8 cellular contexts compared by ENCODE assay signal in the genomic region with DNA sequence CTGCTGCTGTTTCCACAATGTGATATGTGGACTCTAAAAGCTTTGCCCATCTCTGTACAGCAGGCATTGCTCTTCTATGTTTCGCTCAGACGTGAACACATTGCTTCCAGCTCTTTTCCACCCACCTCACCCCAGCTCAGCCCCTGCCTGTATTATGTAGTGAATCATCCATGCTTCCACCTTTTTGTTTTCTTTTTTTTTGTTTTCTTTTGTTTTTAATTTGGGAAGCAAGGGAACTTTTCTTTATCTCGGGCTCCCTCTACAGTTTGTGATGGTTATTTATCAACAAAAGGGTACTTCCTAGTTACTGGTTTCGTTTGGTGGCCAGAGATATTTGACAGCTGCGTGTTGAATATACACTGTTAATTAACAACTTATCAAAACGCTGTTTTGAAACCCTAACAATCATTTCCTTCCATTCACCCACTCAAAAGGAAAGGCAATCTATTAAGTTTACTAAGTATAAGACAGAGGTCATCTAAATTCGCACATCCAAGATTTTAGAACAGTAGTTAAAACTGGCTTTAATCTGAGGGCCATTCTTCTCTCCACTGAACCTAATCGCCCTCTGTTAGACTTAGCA.
A peak's percentile ranks its signal among the peaks of the same experiment; 100 is the strongest.
DNase-seq lines count a peak whose midpoint lies in the region; ATAC-seq and TF ChIP-seq lines count a peak whose summit lies in the region.

No MANE protein-coding gene starts in this region.

- H3K4me1 ChIP-seq in DOHH2 (ENCODE audit: control insufficient read depth, low read length): no peaks in the 10 kb centered on the region

- H3K27me3 Mint-ChIP-seq in WTC11 (ENCODE audit: low read depth): no peaks in the 10 kb centered on the region
- H3K27me3 Mint-ChIP-seq in activated CD4-positive, alpha-beta memory T cell treated with anti-CD3 and anti-CD28 coated beads, Interleukin-2, amount 10 ng/mL, durations not matched to agents 7 days and 5 days: peaks cover 20% of the 10 kb centered on the region
- H3K27me3 Mint-ChIP-seq in activated T-helper 1 cell treated with anti-CD3 and anti-CD28 coated beads, Interleukin-12 subunit alpha, Interleukin-12 subunit beta, Interleukin-2, Interleukin-4 antibody, amounts not matched to agents 30 ng/mL and 10 ng/mL and 1 ng/mL, durations not matched to agents 14 hours and 24 hours and 36 hours (ENCODE audit: insufficient read depth): peaks cover 18% of the 10 kb centered on the region

- intact Hi-C loops in activated T-helper 1 cell treated with anti-CD3 and anti-CD28 coated beads, Interleukin-12 subunit alpha, Interleukin-12 subunit beta, Interleukin-2, Interleukin-4 antibody, amounts not matched to agents 30 ng/mL and 10 ng/mL and 1 ng/mL, durations not matched to agents 14 hours and 24 hours and 36 hours (cut with micrococcal nuclease): loop anchor here (1.0 to 5.0 kb wide), 2 partner anchors 266 to 382 kb away; no protein-coding TSS in a partner anchor

- H3K9me3 Mint-ChIP-seq in WTC11: peaks cover 4% of the 10 kb centered on the region; the same call in 1 of the 2 replicates
- no peaks in the 10 kb centered on the region for H3K9me3 Mint-ChIP-seq in activated CD4-positive, alpha-beta memory T cell treated with anti-CD3 and anti-CD28 coated beads, Interleukin-2, amount 10 ng/mL, durations not matched to agents 7 days and 5 days
- H3K9me3 Mint-ChIP-seq in activated T-helper 1 cell treated with anti-CD3 and anti-CD28 coated beads, Interleukin-12 subunit alpha, Interleukin-12 subunit beta, Interleukin-2, Interleukin-4 antibody, amounts not matched to agents 30 ng/mL and 10 ng/mL and 1 ng/mL, durations not matched to agents 14 hours and 24 hours and 36 hours: no peaks in the 10 kb centered on the region

- ATAC-seq in GM19467 (IDR thresholded peaks at IDR 0.05; ENCODE audit: unreplicated experiment) (peak; percentile 77), WTC11 (peak; percentile 70)

- H3K79me2 ChIP-seq in DOHH2 (ENCODE audit: control insufficient read depth, low read length): no peaks in the 10 kb centered on the region

- no peaks in the 10 kb centered on the region for H3K9me2 ChIP-seq in DOHH2 (replicated peaks; ENCODE audit: control insufficient read depth, low read length)

- H3K36me3 Mint-ChIP-seq in WTC11: no peaks in the 10 kb centered on the region
- H3K36me3 Mint-ChIP-seq in activated CD4-positive, alpha-beta memory T cell treated with anti-CD3 and anti-CD28 coated beads, Interleukin-2, amount 10 ng/mL, durations not matched to agents 7 days and 5 days (ENCODE audit: low read depth): no peaks in the 10 kb centered on the region
- H3K36me3 Mint-ChIP-seq in activated T-helper 1 cell treated with anti-CD3 and anti-CD28 coated beads, Interleukin-12 subunit alpha, Interleukin-12 subunit beta, Interleukin-2, Interleukin-4 antibody, amounts not matched to agents 30 ng/mL and 10 ng/mL and 1 ng/mL, durations not matched to agents 14 hours and 24 hours and 36 hours (ENCODE audit: low read depth): no peaks in the 10 kb centered on the region

- H3K4me1 Mint-ChIP-seq in WTC11: peaks cover 19% of the 10 kb centered on the region
- peaks cover 3% of the 10 kb centered on the region for H3K4me1 Mint-ChIP-seq in activated CD4-positive, alpha-beta memory T cell treated with anti-CD3 and anti-CD28 coated beads, Interleukin-2, amount 10 ng/mL, durations not matched to agents 7 days and 5 days
- peaks cover 5% of the 10 kb centered on the region for H3K4me1 Mint-ChIP-seq in activated T-helper 1 cell treated with anti-CD3 and anti-CD28 coated beads, Interleukin-12 subunit alpha, Interleukin-12 subunit beta, Interleukin-2, Interleukin-4 antibody, amounts not matched to agents 30 ng/mL and 10 ng/mL and 1 ng/mL, durations not matched to agents 14 hours and 24 hours and 36 hours (ENCODE audit: low read depth)

- H3K27me3 ChIP-seq in DOHH2 (ENCODE audit: control insufficient read depth, low read length): peaks cover 17% of the 10 kb centered on the region

- peak overlapping the region; percentile 61; the same call in 1 of the 2 replicates for H3K27ac Mint-ChIP-seq in WTC11
- no peak overlapping the region for H3K27ac Mint-ChIP-seq in activated CD4-positive, alpha-beta memory T cell treated with anti-CD3 and anti-CD28 coated beads, Interleukin-2, amount 10 ng/mL, durations not matched to agents 7 days and 5 days
- no peak overlapping the region for H3K27ac Mint-ChIP-seq in activated T-helper 1 cell treated with anti-CD3 and anti-CD28 coated beads, Interleukin-12 subunit alpha, Interleukin-12 subunit beta, Interleukin-2, Interleukin-4 antibody, amounts not matched to agents 30 ng/mL and 10 ng/mL and 1 ng/mL, durations not matched to agents 14 hours and 24 hours and 36 hours

- DNase-seq in Kasumi-1 (lab: John Stamatoyannopoulos, UW) (peak; percentile 72 to 90), WTC11 (ENCODE audit: low spot score) (no peak), iris pigment epithelial cell (ENCODE audit: low read depth) (peak; percentile 52), COLO668 (lab: John Stamatoyannopoulos, UW; ENCODE audit: unreplicated experiment) (no peak)
- no peak for DNase-seq in activated CD4-positive, alpha-beta memory T cell treated with anti-CD3 and anti-CD28 coated beads, Interleukin-2, amount 10 ng/mL, durations not matched to agents 7 days and 5 days
- no peak for DNase-seq in activated T-helper 1 cell treated with anti-CD3 and anti-CD28 coated beads, Interleukin-12 subunit alpha, Interleukin-12 subunit beta, Interleukin-2, Interleukin-4 antibody, amounts not matched to agents 30 ng/mL and 10 ng/mL and 1 ng/mL, durations not matched to agents 14 hours and 24 hours and 36 hours (ENCODE audit: low spot score)

- no peaks in the 10 kb centered on the region for H4K20me1 ChIP-seq in DOHH2 (ENCODE audit: control insufficient read depth, insufficient read depth, low read depth, low read length)

- no peak overlapping the region for H3K4me3 Mint-ChIP-seq in WTC11
- H3K4me3 Mint-ChIP-seq in activated CD4-positive, alpha-beta memory T cell treated with anti-CD3 and anti-CD28 coated beads, Interleukin-2, amount 10 ng/mL, durations not matched to agents 7 days and 5 days: no peak overlapping the region
- no peak overlapping the region for H3K4me3 Mint-ChIP-seq in activated T-helper 1 cell treated with anti-CD3 and anti-CD28 coated beads, Interleukin-12 subunit alpha, Interleukin-12 subunit beta, Interleukin-2, Interleukin-4 antibody, amounts not matched to agents 30 ng/mL and 10 ng/mL and 1 ng/mL, durations not matched to agents 14 hours and 24 hours and 36 hours

- H3K9me3 ChIP-seq in DOHH2 (ENCODE audit: control insufficient read depth, insufficient read depth, low read length): no peaks in the 10 kb centered on the region

- TF ChIP-seq CTCF in DOHH2 (IDR thresholded peaks at IDR 0.05; ENCODE audit: low read depth, low read length, poor library complexity, severe bottlenecking) (peak; percentile 85), WTC11 (IDR thresholded peaks at IDR 0.05) (peak; percentile 39; the same call in 1 of the 2 replicates)

- H3F3A ChIP-seq in DOHH2 (ENCODE audit: control insufficient read depth, insufficient read depth): no peaks in the 10 kb centered on the region

- H3K4me2 ChIP-seq in DOHH2 (ENCODE audit: low read length): peak overlapping the region; percentile 19

- H3K36me3 ChIP-seq in DOHH2 (ENCODE audit: control insufficient read depth, low read length): no peaks in the 10 kb centered on the region

- H3K4me3 ChIP-seq in DOHH2 (ENCODE audit: low read length): no peak overlapping the region

- no peak overlapping the region for H3K27ac ChIP-seq in DOHH2 (ENCODE audit: low read depth, low read length)

- POLR2A ChIA-PET in WTC11 (lab: Charles Lee): no interaction called here
- POLR2A ChIA-PET in activated CD4-positive, alpha-beta memory T cell treated with anti-CD3 and anti-CD28 coated beads, Interleukin-2, amount 10 ng/mL, durations not matched to agents 7 days and 5 days (lab: Charles Lee): no interaction called here

- CTCF ChIA-PET in WTC11 (lab: Charles Lee): interaction anchor here (0.5 to 3.8 kb wide), 20 partner anchors 9 to 544 kb away, joined by 3 to 33 read pairs (median 3); a partner anchor contains a TSS
- CTCF ChIA-PET in activated CD4-positive, alpha-beta memory T cell treated with anti-CD3 and anti-CD28 coated beads, Interleukin-2, amount 10 ng/mL, durations not matched to agents 7 days and 5 days (lab: Charles Lee): interaction anchor here (0.7 to 3.1 kb wide), 10 partner anchors 10 to 266 kb away, joined by 3 to 26 read pairs (median 3); a partner anchor contains a TSS

TF ChIP-seq in WTC11, 78 proteins besides CTCF, POLR2A, EP300 and RAD21:
- no peak for TF ChIP-seq TEAD1 (CRISPR knock-in tag; IDR thresholded peaks at IDR 0.05)
- no peak for TF ChIP-seq NFE2L1 (CRISPR knock-in tag; IDR thresholded peaks at IDR 0.05)
- no peak for TF ChIP-seq KAT7 (CRISPR knock-in tag; IDR thresholded peaks at IDR 0.05; ENCODE audit: borderline replicate concordance)
- no peak for TF ChIP-seq MYBL2 (CRISPR knock-in tag; IDR thresholded peaks at IDR 0.05)
- TF ChIP-seq ATF1 (CRISPR knock-in tag; IDR thresholded peaks at IDR 0.05): no peak
- no peak for TF ChIP-seq SMAD3 (CRISPR knock-in tag; IDR thresholded peaks at IDR 0.05; ENCODE audit: borderline replicate concordance)
- TF ChIP-seq CREB1 (CRISPR knock-in tag; IDR thresholded peaks at IDR 0.05): no peak
- no peak for TF ChIP-seq CBFB (CRISPR knock-in tag; IDR thresholded peaks at IDR 0.05; ENCODE audit: low read depth)
- no peak for TF ChIP-seq IRF2 (CRISPR knock-in tag; IDR thresholded peaks at IDR 0.05; ENCODE audit: borderline replicate concordance, low read depth)
- TF ChIP-seq NR1H2 (CRISPR knock-in tag; IDR thresholded peaks at IDR 0.05): no peak
- TF ChIP-seq, protein P1, sequence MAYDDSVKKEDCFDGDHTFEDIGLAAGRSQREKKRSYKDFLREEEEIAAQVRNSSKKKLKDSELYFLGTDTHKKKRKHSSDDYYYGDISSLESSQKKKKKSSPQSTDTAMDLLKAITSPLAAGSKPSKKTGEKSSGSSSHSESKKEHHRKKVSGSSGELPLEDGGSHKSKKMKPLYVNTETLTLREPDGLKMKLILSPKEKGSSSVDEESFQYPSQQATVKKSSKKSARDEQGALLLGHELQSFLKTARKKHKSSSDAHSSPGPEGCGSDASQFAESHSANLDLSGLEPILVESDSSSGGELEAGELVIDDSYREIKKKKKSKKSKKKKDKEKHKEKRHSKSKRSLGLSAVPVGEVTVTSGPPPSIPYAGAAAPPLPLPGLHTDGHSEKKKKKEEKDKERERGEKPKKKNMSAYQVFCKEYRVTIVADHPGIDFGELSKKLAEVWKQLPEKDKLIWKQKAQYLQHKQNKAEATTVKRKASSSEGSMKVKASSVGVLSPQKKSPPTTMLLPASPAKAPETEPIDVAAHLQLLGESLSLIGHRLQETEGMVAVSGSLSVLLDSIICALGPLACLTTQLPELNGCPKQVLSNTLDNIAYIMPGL (CRISPR knock-in tag; IDR thresholded peaks at IDR 0.05): no peak

Comparison
In these comparisons a context has a peak if more than half of its experiments do, and no peak if none do; other contexts are left out.
1. DNase-seq: peak in Kasumi-1 (2 of 2) and iris pigment epithelial cell (single experiment); none in WTC11 (single experiment), activated CD4-positive, alpha-beta memory T cell treated with anti-CD3 and anti-CD28 coated beads, Interleukin-2, amount 10 ng/mL, durations not matched to agents 7 days and 5 days (single experiment), activated T-helper 1 cell treated with anti-CD3 and anti-CD28 coated beads, Interleukin-12 subunit alpha, Interleukin-12 subunit beta, Interleukin-2, Interleukin-4 antibody, amounts not matched to agents 30 ng/mL and 10 ng/mL and 1 ng/mL, durations not matched to agents 14 hours and 24 hours and 36 hours (single experiment) and COLO668 (single experiment).